13 cellular contexts compared by ENCODE assay signal in the genomic region with DNA sequence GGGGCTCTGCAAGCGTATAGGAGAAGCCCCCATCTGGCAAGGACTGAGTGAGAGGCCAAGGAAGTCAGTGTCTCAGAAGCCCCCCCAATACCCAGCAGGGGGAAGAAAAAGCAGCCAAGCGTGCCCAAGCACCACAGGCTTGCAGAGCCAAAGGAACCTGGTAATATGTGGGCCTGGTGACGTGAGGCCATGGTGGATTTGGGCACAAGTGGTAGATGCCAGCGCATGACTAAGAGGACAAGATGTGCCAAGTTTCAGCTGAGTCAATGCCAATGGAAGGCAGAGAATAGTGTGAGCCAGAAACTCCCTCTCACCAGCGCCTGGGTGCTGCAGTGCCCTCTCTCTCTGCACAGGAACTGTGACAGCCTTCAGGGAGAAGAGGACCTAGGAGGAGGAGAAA.
DNase-seq lines count a peak whose midpoint lies in the region; ATAC-seq and TF ChIP-seq lines count a peak whose summit lies in the region.
"Had no signal": no experiment of that assay in that cellular context is flagged by ENCODE, and none has a peak within 500 bp of the region (broad histone marks: within the 10 kb centered on the region; RNA-seq: fewer than 3 reads in every experiment).

No MANE protein-coding gene starts in this region.

- no peaks in the 10 kb centered on the region for H3K9me3 ChIP-seq in ascending aorta
- no peaks in the 10 kb centered on the region for H3K9me3 ChIP-seq in right cardiac atrium (ENCODE audit: control insufficient read depth, low read length)
- peaks cover 0 to 13% (median 3%) of the 10 kb centered on the region in 8 donors for H3K9me3 ChIP-seq in spleen

- H3K4me1 ChIP-seq in ascending aorta (peaks cover 0 to 2% of the 10 kb centered on the region in 2 donors), right cardiac atrium (ENCODE audit: control insufficient read depth, insufficient read depth, low read length) (no peaks in the 10 kb centered on the region), spleen (peaks cover 0 to 22% (median 0%) of the 10 kb centered on the region in 6 donors)

- DNase-seq in H4 (ENCODE audit: low spot score) (peak; percentile 57), ascending aorta (ENCODE audit: low spot score in 2 of 2) (peak; percentile 27 to 89), right cardiac atrium (peak; percentile 32 to 55 (median 55)), spleen (peak; percentile 78), GM13977 (ENCODE audit: low spot score) (no peak), COR-L47 (lab: John Stamatoyannopoulos, UW) (no peak)
- DNase-seq in stimulated activated CD4-positive, alpha-beta T cell treated with anti-CD3 and anti-CD28 coated beads, Interleukin-4, amount 100 ng/mL, for 4 hours: no peak
- DNase-seq: activated T-cell treated with anti-CD3 and anti-CD28 coated beads for 4 hours, dermis blood vessel endothelial cell, DND-41, NCI-H2081 treated with DMSO at 0.1 percent for 48 hours had no signal

- no peak for TF ChIP-seq POLR2A in spleen (IDR thresholded peaks at IDR 0.05)

- TF ChIP-seq CTCF in ascending aorta (IDR thresholded peaks at IDR 0.05) (peak in 1 of 3 experiments; percentile 27), spleen (IDR thresholded peaks at IDR 0.05 in 8 of 11, conservative IDR thresholded peaks at IDR 0.05 in 3 of 11) (no peak), GM13977 (IDR thresholded peaks at IDR 0.05; ENCODE audit: extremely low read depth, insufficient read depth, missing control alignments) (no peak)

- H3K27ac ChIP-seq in ascending aorta (no peak overlapping the region), right cardiac atrium (ENCODE audit: low read length) (no peak overlapping the region), spleen (peak overlapping the region in 2 of 8 donors; percentile 8 to 9)

- no peaks in the 10 kb centered on the region for H3K27me3 ChIP-seq in ascending aorta
- H3K27me3 ChIP-seq in right cardiac atrium (ENCODE audit: control insufficient read depth, insufficient read depth): no peaks in the 10 kb centered on the region
- H3K27me3 ChIP-seq in spleen (replicated peaks in 1 of 7): no peaks in the 10 kb centered on the region

- H3K36me3 ChIP-seq in ascending aorta (no peaks in the 10 kb centered on the region), spleen (no peaks in the 10 kb centered on the region)

- intact Hi-C loops in ascending aorta (cut with DNase I): loop anchor here (1.0 kb wide), 1 partner anchor 110 kb away; the partner anchor contains the start of genes QRSL1 and RTN4IP1
- intact Hi-C loops in right cardiac atrium (cut with DNase I): no loop called here
- intact Hi-C loops in spleen (cut with DNase I; ENCODE audit: low total_unique reads): no loop called here

- WGBS in right cardiac atrium: 78% methylated on average over 5 of the region's 5 CpGs
- 61 to 84% (median 75%) methylated on average over 5 of the region's 5 CpGs for WGBS in spleen, 5 donors

- peak; percentile 88 to 92 for ATAC-seq in right cardiac atrium
- ATAC-seq in HG02981 (IDR thresholded peaks at IDR 0.05; ENCODE audit: unreplicated experiment): no peak
- ATAC-seq: sciatic nerve had no signal

- in situ Hi-C loops in GM13977 (cut with MboI; ENCODE audit: low pct_unique_long_range_greater_than_20kb, low sequenced_read_pairs, unreplicated experiment): no loop called here

- no peak overlapping the region for H3K4me3 ChIP-seq in ascending aorta
- no peak overlapping the region for H3K4me3 ChIP-seq in right cardiac atrium (ENCODE audit: low read length)
- no peak overlapping the region for H3K4me3 ChIP-seq in spleen

Comparison
In these comparisons a context has a peak if more than half of its experiments do, and no peak if none do; other contexts are left out.
1. DNase-seq: peak in H4 (single experiment), ascending aorta (2 of 2), right cardiac atrium (3 of 3) and spleen (single experiment); none in stimulated activated CD4-positive, alpha-beta T cell treated with anti-CD3 and anti-CD28 coated beads, Interleukin-4, amount 100 ng/mL, for 4 hours (0 of 2), GM13977 (single experiment) and COR-L47 (single experiment).